13 cellular contexts compared by ENCODE assay signal in genomic region chr10:71429929-71430328, GRCh38. TPM values are rescaled to one million over a fixed set of nuclear protein-coding genes. Genes with fewer than 3 reads are reported as not detected.
DNase-seq lines count a peak whose midpoint lies in the region; ATAC-seq and TF ChIP-seq lines count a peak whose summit lies in the region.
"Had no signal": no experiment of that assay in that cellular context is flagged by ENCODE, and none has a peak within 500 bp of the region (broad histone marks: within the 10 kb centered on the region; RNA-seq: fewer than 3 reads in every experiment).

No MANE protein-coding gene starts in this region.

- no peaks in the 10 kb centered on the region for H3K4me1 ChIP-seq in RWPE2 (ENCODE audit: insufficient read depth, poor library complexity, severe bottlenecking)

- in situ Hi-C loops in GM13976 (cut with MboI; ENCODE audit: low sequenced_read_pairs, unreplicated experiment) = no loop called here

- no peak for TF ChIP-seq CTCF in GM13976 (IDR thresholded peaks at IDR 0.05; ENCODE audit: borderline replicate concordance, control extremely low read depth, extremely low read depth, insufficient read depth, missing control alignments)
- TF ChIP-seq CTCF in RWPE2 (IDR thresholded peaks at IDR 0.05; ENCODE audit: poor library complexity, severe bottlenecking) = no peak
- peak; percentile 26 for TF ChIP-seq CTCF in fibroblast of villous mesenchyme (IDR thresholded peaks at IDR 0.05; ENCODE audit: insufficient read depth, low read depth, low read length)

- H3K36me3 ChIP-seq in RWPE2 (ENCODE audit: low read depth) = no peaks in the 10 kb centered on the region
- H3K36me3 ChIP-seq: heart left ventricle, neutrophil had no signal

- no peak overlapping the region for H3K4me3 ChIP-seq in RWPE2 (ENCODE audit: severe bottlenecking)
- no peak overlapping the region for H3K4me3 ChIP-seq in fibroblast of villous mesenchyme (ENCODE audit: low read depth, low read length)
- H3K4me3 ChIP-seq: heart left ventricle had no signal

- ATAC-seq in RWPE2 (ENCODE audit: low read depth) (no peak), sciatic nerve (no peak), HG03039 (IDR thresholded peaks at IDR 0.05; ENCODE audit: unreplicated experiment) (no peak)
- ATAC-seq: CD8-positive, alpha-beta T cell; heart left ventricle; PC-3 had no signal

- intact Hi-C loops in sciatic nerve (cut with DNase I) = no loop called here

- H3K27me3 ChIP-seq in RWPE2 (ENCODE audit: insufficient read depth, poor library complexity, severe bottlenecking) = no peaks in the 10 kb centered on the region
- H3K27me3 ChIP-seq: heart left ventricle, neutrophil had no signal

- H3K9me3 ChIP-seq in RWPE2 (ENCODE audit: severe bottlenecking) = no peaks in the 10 kb centered on the region
- H3K9me3 ChIP-seq: heart left ventricle, neutrophil had no signal

- no peak overlapping the region for H3K27ac ChIP-seq in RWPE2 (ENCODE audit: poor library complexity, severe bottlenecking)
- H3K27ac ChIP-seq: heart left ventricle, neutrophil had no signal

- DNase-seq in GM13976 (ENCODE audit: low spot score) (peak; percentile 29), RWPE2 (ENCODE audit: low spot score) (peak; percentile 16), fibroblast of villous mesenchyme (ENCODE audit: low read depth) (no peak), sciatic nerve (ENCODE audit: low spot score) (peak; percentile 35), NCI-H2196 (lab: John Stamatoyannopoulos, UW; ENCODE audit: unreplicated experiment) (no peak), NCI-H1105 treated with DMSO at 0.1 percent for 48 hours (lab: John Stamatoyannopoulos, UW) (no peak)
- DNase-seq: activated CD4-positive, alpha-beta T cell treated with anti-CD3 and anti-CD28 coated beads, Interleukin-2, amount 10 ng/mL, durations not matched to agents 24 days and 14 days; CD8-positive, alpha-beta T cell; NCI-H226; PC-3 had no signal

RNA-seq across cellular contexts. Expression of gene CDH23, which starts 33.2 kb away (rescaled TPM):
- total RNA-seq in fibroblast of villous mesenchyme = under 0.01 TPM in 2 replicates
- total RNA-seq in sciatic nerve = 20.1 TPM
- total RNA-seq: PC-3 had no signal

Comparison
In these comparisons a context has a peak if more than half of its experiments do, and no peak if none do; other contexts are left out.
1. DNase-seq: peak in GM13976 (single experiment), RWPE2 (single experiment) and sciatic nerve (single experiment); none in fibroblast of villous mesenchyme (single experiment), NCI-H2196 (single experiment) and NCI-H1105 treated with DMSO at 0.1 percent for 48 hours (single experiment).
2. RNA of gene CDH23, which starts 33.2 kb away (total RNA-seq): 20.1 TPM in sciatic nerve (single experiment); under 0.01 TPM in fibroblast of villous mesenchyme; every median in the first group is over 10 times any median in the second.